Comparison of ENCODE assay signal across 1 cellular context in genomic region chr3:148697311-148698189, GRCh38.
TF ChIP-seq lines count a peak whose summit lies in the region.

Gene AGTR1 (plus strand): TSS chr3:148697903. CDS start chr3:148741036, 43,133 bp downstream.

TF ChIP-seq in H1, 55 proteins besides CTCF, POLR2A, EP300 and RAD21 (continued from another document):
- 0 out of 2 replicates have a peak, but pooled peaks have one; percentile 28 for TF ChIP-seq TAF1 (IDR thresholded peaks at IDR 0.05; ENCODE audit: low read depth, low read length)
- TF ChIP-seq SIN3A (conservative IDR thresholded peaks at IDR 0.05 in 1 of 2, IDR thresholded peaks at IDR 0.05 in 1 of 2; ENCODE audit: low read depth in 1 of 2, low read length in 2 of 2), result peak; percentile 77 to 86; a peak in 3 of 4 replicates
- TF ChIP-seq YY1 (IDR thresholded peaks at IDR 0.05; ENCODE audit: low read depth, low read length), result no peak
- peak; percentile 24; the same call in 1 of the 2 replicates for TF ChIP-seq SUZ12 (IDR thresholded peaks at IDR 0.05; ENCODE audit: low read length)
- TF ChIP-seq PHF8 (conservative IDR thresholded peaks at IDR 0.05; ENCODE audit: low read depth, low read length), result no peak
